Comparison of ENCODE assay signal across 14 cellular contexts in genomic region chr18:77250926-77251729, GRCh38. TPM values are rescaled to one million over a fixed set of nuclear protein-coding genes. Genes with fewer than 3 reads are reported as not detected.
DNase-seq lines count a peak whose midpoint lies in the region; ATAC-seq and TF ChIP-seq lines count a peak whose summit lies in the region.
"Had no signal": no experiment of that assay in that cellular context is flagged by ENCODE, and none has a peak within 500 bp of the region (broad histone marks: within the 10 kb centered on the region; RNA-seq: fewer than 3 reads in every experiment).

No MANE protein-coding gene starts in this region.

- peak overlapping the region; percentile 15 for H3K4me3 Mint-ChIP-seq in activated CD4-positive, alpha-beta memory T cell treated with anti-CD3 and anti-CD28 coated beads, Interleukin-2, amount 10 ng/mL, durations not matched to agents 7 days and 5 days
- peak overlapping the region; percentile 8 for H3K4me3 Mint-ChIP-seq in stimulated activated memory B cell treated with anti-CD40 and anti-IgM and Interleukin-4, amounts not matched to agents 10 μg/mL and 1 μg/mL and 100 μg/mL, for 72 hours

- peaks cover 27% of the 10 kb centered on the region for H3K4me1 ChIP-seq in iPS-18a (ENCODE audit: control insufficient read depth, low read depth, low read length)
- peaks cover 2% of the 10 kb centered on the region for H3K4me1 ChIP-seq in ovary (ENCODE audit: insufficient read depth)

- peak; percentile 20 for ATAC-seq in stimulated activated memory B cell treated with anti-CD40 and anti-IgM and Interleukin-4, amounts not matched to agents 10 μg/mL and 1 μg/mL and 100 μg/mL, for 72 hours
- ATAC-seq in HG03108 (IDR thresholded peaks at IDR 0.05; ENCODE audit: unreplicated experiment) = no peak

- no peak overlapping the region for H3K27ac Mint-ChIP-seq in activated CD4-positive, alpha-beta memory T cell treated with anti-CD3 and anti-CD28 coated beads, Interleukin-2, amount 10 ng/mL, durations not matched to agents 7 days and 5 days
- no peak overlapping the region for H3K27ac Mint-ChIP-seq in stimulated activated memory B cell treated with anti-CD40 and anti-IgM and Interleukin-4, amounts not matched to agents 10 μg/mL and 1 μg/mL and 100 μg/mL, for 72 hours

- H3K36me3 Mint-ChIP-seq in activated CD4-positive, alpha-beta memory T cell treated with anti-CD3 and anti-CD28 coated beads, Interleukin-2, amount 10 ng/mL, durations not matched to agents 7 days and 5 days (ENCODE audit: low read depth) = peaks cover 6% of the 10 kb centered on the region
- H3K36me3 Mint-ChIP-seq in stimulated activated memory B cell treated with anti-CD40 and anti-IgM and Interleukin-4, amounts not matched to agents 10 μg/mL and 1 μg/mL and 100 μg/mL, for 72 hours = no peaks in the 10 kb centered on the region

- H3K27ac ChIP-seq in iPS-18a (ENCODE audit: low read length) = no peak overlapping the region
- H3K27ac ChIP-seq in ovary = no peak overlapping the region
- H3K27ac ChIP-seq: esophagus squamous epithelium, VCaP had no signal

- TF ChIP-seq CTCF in ovary (IDR thresholded peaks at IDR 0.05) = no peak

- peaks cover 13% of the 10 kb centered on the region for H3K4me1 Mint-ChIP-seq in activated CD4-positive, alpha-beta memory T cell treated with anti-CD3 and anti-CD28 coated beads, Interleukin-2, amount 10 ng/mL, durations not matched to agents 7 days and 5 days
- no peaks in the 10 kb centered on the region for H3K4me1 Mint-ChIP-seq in stimulated activated memory B cell treated with anti-CD40 and anti-IgM and Interleukin-4, amounts not matched to agents 10 μg/mL and 1 μg/mL and 100 μg/mL, for 72 hours

- no peak for TF ChIP-seq POLR2A in ovary (IDR thresholded peaks at IDR 0.05)

- CTCF ChIA-PET in activated CD4-positive, alpha-beta memory T cell treated with anti-CD3 and anti-CD28 coated beads, Interleukin-2, amount 10 ng/mL, durations not matched to agents 7 days and 5 days (lab: Charles Lee) = no interaction called here

- peaks cover 2% of the 10 kb centered on the region for H3K9me3 Mint-ChIP-seq in activated CD4-positive, alpha-beta memory T cell treated with anti-CD3 and anti-CD28 coated beads, Interleukin-2, amount 10 ng/mL, durations not matched to agents 7 days and 5 days
- H3K9me3 Mint-ChIP-seq in stimulated activated memory B cell treated with anti-CD40 and anti-IgM and Interleukin-4, amounts not matched to agents 10 μg/mL and 1 μg/mL and 100 μg/mL, for 72 hours = peaks cover 4% of the 10 kb centered on the region

- WGBS in ovary, 3 donors = 1 to 2% (median 2%) methylated on average over 63 to 67 of the region's 67 CpGs

- no peak for TF ChIP-seq EP300 in ovary (IDR thresholded peaks at IDR 0.05)

- intact Hi-C loops in ovary (cut with DNase I) = no loop called here

- H3K27me3 Mint-ChIP-seq in activated CD4-positive, alpha-beta memory T cell treated with anti-CD3 and anti-CD28 coated beads, Interleukin-2, amount 10 ng/mL, durations not matched to agents 7 days and 5 days = peaks cover 73% of the 10 kb centered on the region
- peaks cover 69% of the 10 kb centered on the region for H3K27me3 Mint-ChIP-seq in stimulated activated memory B cell treated with anti-CD40 and anti-IgM and Interleukin-4, amounts not matched to agents 10 μg/mL and 1 μg/mL and 100 μg/mL, for 72 hours

- H3K27me3 ChIP-seq in iPS-18a (ENCODE audit: control insufficient read depth, insufficient read depth, low read length) = peaks cover 75% of the 10 kb centered on the region
- H3K27me3 ChIP-seq in ovary = no peaks in the 10 kb centered on the region

- H3K9ac ChIP-seq in iPS-18a (ENCODE audit: low read length) = no peak overlapping the region

- peak; percentile 5 for DNase-seq in activated CD4-positive, alpha-beta T cell treated with anti-CD3 and anti-CD28 coated beads for 48 hours
- no peak for DNase-seq in activated CD4-positive, alpha-beta T cell treated with anti-CD3 and anti-CD28 coated beads, Interleukin-2, amount 50 U/mL, for 48 hours
- DNase-seq in activated CD4-positive, alpha-beta memory T cell treated with anti-CD3 and anti-CD28 coated beads, Interleukin-2, amount 10 ng/mL, durations not matched to agents 7 days and 5 days = no peak
- DNase-seq in DMS53 treated with DMSO at 0.1 percent for 48 hours (lab: John Stamatoyannopoulos, UW; ENCODE audit: unreplicated experiment) = no peak
- DNase-seq in ovary = no peak
- DNase-seq: ACHN, esophagus squamous epithelium, GDM1, NCI-H1105 had no signal

- POLR2A ChIA-PET in activated CD4-positive, alpha-beta memory T cell treated with anti-CD3 and anti-CD28 coated beads, Interleukin-2, amount 10 ng/mL, durations not matched to agents 7 days and 5 days (lab: Charles Lee) = no interaction called here

- H3K4me3 ChIP-seq in iPS-18a (ENCODE audit: low read length) (peak overlapping the region; percentile 54), ovary (no peak overlapping the region)
- H3K4me3 ChIP-seq: lung had no signal

- H3K9me3 ChIP-seq in iPS-18a (ENCODE audit: control insufficient read depth, low read depth, low read length) (no peaks in the 10 kb centered on the region), ovary (no peaks in the 10 kb centered on the region)

- H3K36me3 ChIP-seq in iPS-18a (ENCODE audit: control insufficient read depth, low read depth, low read length) (no peaks in the 10 kb centered on the region), ovary (no peaks in the 10 kb centered on the region)
- H3K36me3 ChIP-seq: esophagus squamous epithelium had no signal

RNA-seq across cellular contexts. Expression of gene GALR1, which starts 1.5 kb away (rescaled TPM):
- total RNA-seq in activated CD4-positive, alpha-beta memory T cell treated with anti-CD3 and anti-CD28 coated beads, Interleukin-2, amount 10 ng/mL, durations not matched to agents 7 days and 5 days = not detected
- total RNA-seq in ovary = under 1 TPM in 4 of 7 donors, not detected in 3; under 0.01 to 0.12 (median 0.04) TPM
- polyA plus RNA-seq in ovary = not detected
